ENCODE assay signal across 25 cellular contexts in genomic region chr14:70087380-70087697, GRCh38.
"Had no signal": no experiment of that assay in that cellular context is flagged by ENCODE, and none has a peak within 500 bp of the region (broad histone marks: within the 10 kb centered on the region; RNA-seq: fewer than 3 reads in every experiment).

No MANE protein-coding gene starts in this region.

- H3K27me3 ChIP-seq: colonic mucosa, gastrocnemius medialis, thyroid gland had no signal

- H3K4me3 Mint-ChIP-seq: dendritic cell treated with granulocyte-macrophage colony-stimulating factor and Interleukin-4, amounts not matched to agents 40 ng/mL and 50 ng/mL, for 4 days; endodermal cell; memory B cell; natural killer cell; neural crest cell; stimulated activated effector memory CD8-positive, alpha-beta T cell treated with anti-CD3 and anti-CD28 coated beads, Interleukin-12 subunit alpha, Interleukin-12 subunit beta, amount 100 ng/mL, for 72 hours had no signal

- H3K9me3 Mint-ChIP-seq: dendritic cell treated with granulocyte-macrophage colony-stimulating factor and Interleukin-4, amounts not matched to agents 40 ng/mL and 50 ng/mL, for 4 days; endodermal cell; memory B cell; natural killer cell; neural crest cell; stimulated activated effector memory CD8-positive, alpha-beta T cell treated with anti-CD3 and anti-CD28 coated beads, Interleukin-12 subunit alpha, Interleukin-12 subunit beta, amount 100 ng/mL, for 72 hours had no signal

- H3K27ac ChIP-seq: colonic mucosa, epithelial cell of prostate, gastrocnemius medialis, heart left ventricle, hepatocyte, neutrophil, parathyroid adenoma, stomach, thyroid gland had no signal

- H3K9ac ChIP-seq: parathyroid adenoma had no signal

- H3K4me2 ChIP-seq: hepatocyte, smooth muscle cell had no signal

- DNase-seq: effector CD8-positive, alpha-beta T cell; gastrocnemius medialis; heart left ventricle; kidney; natural killer cell; stimulated activated CD4-positive, alpha-beta T cell treated with anti-CD3 and anti-CD28 coated beads, Interleukin-12 subunit alpha, Interleukin-12 subunit beta, amount 100 ng/mL, for 4 hours; stimulated activated CD4-positive, alpha-beta T cell treated with anti-CD3 and anti-CD28 coated beads, Interleukin-1b, Interleukin-23, amount 100 ng/mL, for 48 hours; stimulated activated CD4-positive, alpha-beta T cell treated with anti-CD3 and anti-CD28 coated beads, Interleukin-4, amount 100 ng/mL, for 24 hours; stimulated activated naive CD4-positive, alpha-beta T cell treated with Interleukin-2 at 50 U/mL for 16 hours had no signal

- H3K36me3 Mint-ChIP-seq: memory B cell; natural killer cell; stimulated activated effector memory CD8-positive, alpha-beta T cell treated with anti-CD3 and anti-CD28 coated beads, Interleukin-12 subunit alpha, Interleukin-12 subunit beta, amount 100 ng/mL, for 72 hours had no signal

- H3K36me3 ChIP-seq: colonic mucosa, gastrocnemius medialis, heart left ventricle, neutrophil, stomach, thyroid gland had no signal

- H3K4me1 Mint-ChIP-seq: memory B cell; natural killer cell; neural crest cell; stimulated activated effector memory CD8-positive, alpha-beta T cell treated with anti-CD3 and anti-CD28 coated beads, Interleukin-12 subunit alpha, Interleukin-12 subunit beta, amount 100 ng/mL, for 72 hours had no signal

- H3K9me3 ChIP-seq: colonic mucosa, gastrocnemius medialis, heart left ventricle, neutrophil, stomach, thyroid gland had no signal

- H3K27me3 Mint-ChIP-seq: dendritic cell treated with granulocyte-macrophage colony-stimulating factor and Interleukin-4, amounts not matched to agents 40 ng/mL and 50 ng/mL, for 4 days had no signal

- H3K79me2 ChIP-seq: hepatocyte, parathyroid adenoma had no signal

- H3K4me1 ChIP-seq: colonic mucosa, heart left ventricle, stomach, thyroid gland had no signal

- H2AFZ ChIP-seq: hepatocyte, parathyroid adenoma had no signal

- FAIRE-seq: kidney had no signal

- ATAC-seq: natural killer cell; sciatic nerve; stimulated activated effector memory CD8-positive, alpha-beta T cell treated with anti-CD3 and anti-CD28 coated beads, Interleukin-12 subunit alpha, Interleukin-12 subunit beta, amount 100 ng/mL, for 72 hours had no signal

- H3K27ac Mint-ChIP-seq: dendritic cell treated with granulocyte-macrophage colony-stimulating factor and Interleukin-4, amounts not matched to agents 40 ng/mL and 50 ng/mL, for 4 days; endodermal cell; memory B cell; natural killer cell; progenitor cell of endocrine pancreas; stimulated activated effector memory CD8-positive, alpha-beta T cell treated with anti-CD3 and anti-CD28 coated beads, Interleukin-12 subunit alpha, Interleukin-12 subunit beta, amount 100 ng/mL, for 72 hours had no signal

- H3K4me3 ChIP-seq: colonic mucosa, gastrocnemius medialis, heart left ventricle, hepatocyte, lung, smooth muscle cell, stomach, thyroid gland had no signal
